ENCODE assay signal across 13 cellular contexts in genomic region chr19:33368074-33368864, GRCh38. TPM values are rescaled to one million over a fixed set of nuclear protein-coding genes. Genes with fewer than 3 reads are reported as not detected.
A peak's percentile ranks its signal among the peaks of the same experiment; 100 is the strongest.
DNase-seq lines count a peak whose midpoint lies in the region; ATAC-seq and TF ChIP-seq lines count a peak whose summit lies in the region.
"Had no signal": no experiment of that assay in that cellular context is flagged by ENCODE, and none has a peak within 500 bp of the region (broad histone marks: within the 10 kb centered on the region; RNA-seq: fewer than 3 reads in every experiment).

No MANE protein-coding gene starts in this region.

- no peak for TF ChIP-seq POLR2A in uterus (IDR thresholded peaks at IDR 0.05)

- ATAC-seq in GM19395 (IDR thresholded peaks at IDR 0.05; ENCODE audit: unreplicated experiment) = no peak
- ATAC-seq: natural killer cell treated with Interleukin-12 subunit alpha and Interleukin-12 subunit beta and Interleukin-15 and Interleukin-18, amount 100 ng/mL, for 72 hours; right cardiac atrium; WTC11 had no signal

- no peak overlapping the region for H3K4me3 Mint-ChIP-seq in endothelial cell (ENCODE audit: unreplicated experiment)
- H3K4me3 Mint-ChIP-seq: natural killer cell treated with Interleukin-12 subunit alpha and Interleukin-12 subunit beta and Interleukin-15 and Interleukin-18, amount 100 ng/mL, for 72 hours; stimulated activated naive CD8-positive, alpha-beta T cell treated with anti-CD3 and anti-CD28 coated beads, Interleukin-15, Interleukin-2, amounts not matched to agents 100 ng/mL and 50 ng/mL, for 24 hours; WTC11 had no signal

- H3K4me1 ChIP-seq in SJCRH30 = peaks cover 13% of the 10 kb centered on the region
- no peaks in the 10 kb centered on the region for H3K4me1 ChIP-seq in uterus

- peak; percentile 34 for DNase-seq in AG20443 (ENCODE audit: low spot score)
- DNase-seq in HK-2 (ENCODE audit: unreplicated experiment) = peak; percentile 38
- DNase-seq in SJCRH30 = peak; percentile 61 to 75
- peak; percentile 49 for DNase-seq in foreskin melanocyte
- DNase-seq in endothelial cell (ENCODE audit: low spot score) = no peak
- DNase-seq in HuH-7 (ENCODE audit: low spot score) = no peak
- no peak for DNase-seq in uterus
- DNase-seq: NCI-H2081, right cardiac atrium had no signal

- H3K4me3 ChIP-seq in SJCRH30 (no peak overlapping the region), uterus (no peak overlapping the region)

- H3K36me3 Mint-ChIP-seq in endothelial cell (ENCODE audit: low read depth, unreplicated experiment) = no peaks in the 10 kb centered on the region
- H3K36me3 Mint-ChIP-seq: natural killer cell treated with Interleukin-12 subunit alpha and Interleukin-12 subunit beta and Interleukin-15 and Interleukin-18, amount 100 ng/mL, for 72 hours; WTC11 had no signal

- peaks cover 5% of the 10 kb centered on the region; the same call in 1 of the 2 replicates for H3K27me3 ChIP-seq in SJCRH30
- H3K27me3 ChIP-seq in uterus = no peaks in the 10 kb centered on the region

- peaks cover 3% of the 10 kb centered on the region for H3K27me3 Mint-ChIP-seq in endothelial cell (ENCODE audit: unreplicated experiment)

- TF ChIP-seq CTCF in endothelial cell (IDR thresholded peaks at IDR 0.05; ENCODE audit: unreplicated experiment) (no peak), uterus (IDR thresholded peaks at IDR 0.05) (no peak)

- no peaks in the 10 kb centered on the region for H3K9me3 ChIP-seq in SJCRH30 (replicated peaks)
- H3K9me3 ChIP-seq in uterus = no peaks in the 10 kb centered on the region

- H3K36me3 ChIP-seq in SJCRH30 (no peaks in the 10 kb centered on the region), uterus (no peaks in the 10 kb centered on the region)

- H3K27ac Mint-ChIP-seq in endothelial cell (ENCODE audit: unreplicated experiment) = no peak overlapping the region
- H3K27ac Mint-ChIP-seq: natural killer cell treated with Interleukin-12 subunit alpha and Interleukin-12 subunit beta and Interleukin-15 and Interleukin-18, amount 100 ng/mL, for 72 hours; stimulated activated naive CD8-positive, alpha-beta T cell treated with anti-CD3 and anti-CD28 coated beads, Interleukin-15, Interleukin-2, amounts not matched to agents 100 ng/mL and 50 ng/mL, for 24 hours; WTC11 had no signal

- no peaks in the 10 kb centered on the region for H3K9me3 Mint-ChIP-seq in endothelial cell (ENCODE audit: unreplicated experiment)
- H3K9me3 Mint-ChIP-seq: natural killer cell treated with Interleukin-12 subunit alpha and Interleukin-12 subunit beta and Interleukin-15 and Interleukin-18, amount 100 ng/mL, for 72 hours; stimulated activated naive CD8-positive, alpha-beta T cell treated with anti-CD3 and anti-CD28 coated beads, Interleukin-15, Interleukin-2, amounts not matched to agents 100 ng/mL and 50 ng/mL, for 24 hours; WTC11 had no signal

- H3K27ac ChIP-seq in SJCRH30 (no peak overlapping the region; the same call in 1 of the 2 replicates), uterus (no peak overlapping the region)

- H3K4me1 Mint-ChIP-seq in endothelial cell (ENCODE audit: unreplicated experiment) = peaks cover 11% of the 10 kb centered on the region
- H3K4me1 Mint-ChIP-seq: WTC11 had no signal

- intact Hi-C loops in uterus (cut with DNase I; ENCODE audit: low total_unique reads) = no loop called here

RNA-seq across cellular contexts. Expression of gene CEBPG, which starts 5.2 kb away (rescaled TPM):
- 30.0 and 36.6 TPM in 2 replicates for total RNA-seq in SJCRH30 (2014; rRNA removed; shearing (Covaris generic))
- total RNA-seq in endothelial cell (ENCODE audit: unreplicated experiment) = 20.7 TPM
- total RNA-seq in uterus = 10 to 100 TPM; 10.3 to 33.3 (median 25.5) TPM

Comparison
In these comparisons a context has a peak if more than half of its experiments do, and no peak if none do; other contexts are left out.
1. DNase-seq: peak in AG20443 (single experiment), HK-2 (single experiment), SJCRH30 (2 of 2) and foreskin melanocyte (single experiment); none in endothelial cell (single experiment), HuH-7 (single experiment) and uterus (0 of 2).